Comparison of ENCODE assay signal across 16 cellular contexts in genomic region chr11:123760894-123761293, GRCh38. TPM values are rescaled to one million over a fixed set of nuclear protein-coding genes. Genes with fewer than 3 reads are reported as not detected.
DNase-seq lines count a peak whose midpoint lies in the region; ATAC-seq, FAIRE-seq and TF ChIP-seq lines count a peak whose summit lies in the region.
"Had no signal": no experiment of that assay in that cellular context is flagged by ENCODE, and none has a peak within 500 bp of the region (broad histone marks: within the 10 kb centered on the region; RNA-seq: fewer than 3 reads in every experiment).

No MANE protein-coding gene starts in this region.

- H3K79me2 ChIP-seq in GM12878 (ENCODE audit: control insufficient read depth, insufficient read depth, low read length) = no peaks in the 10 kb centered on the region

- H3K27me3 Mint-ChIP-seq in activated CD4-positive, alpha-beta T cell treated with anti-CD3 and anti-CD28 coated beads for 36 hours = peaks cover 11% of the 10 kb centered on the region

- no TSS peak for BruUV-seq in GM12878 (replicated peaks; lab: Mats Ljungman, UMichigan)

- in situ Hi-C loops in GM12878 (cut with MboI) = no loop called here

- SMC1A ChIA-PET in GM12878 (lab: Charles Lee; ENCODE audit: uncharacterized antibody, unreplicated experiment) = no interaction called here

- no peak overlapping the region for H3K9ac ChIP-seq in GM12878 (ENCODE audit: control insufficient read depth, insufficient read depth, low read length)

- no peaks in the 10 kb centered on the region for H3K36me3 Mint-ChIP-seq in activated CD4-positive, alpha-beta T cell treated with anti-CD3 and anti-CD28 coated beads for 36 hours (ENCODE audit: low read depth)

- DNase-seq in activated CD4-positive, alpha-beta T cell treated with anti-CD3 and anti-CD28 coated beads for 36 hours = no peak
- no peak for DNase-seq in activated CD4-positive, alpha-beta T cell treated with anti-CD3 and anti-CD28 coated beads, Interleukin-2, amount 50 U/mL, for 1 hour
- DNase-seq in GM12878 (ENCODE audit: low read depth, low spot score) (peak; percentile 40), vagina (ENCODE audit: extremely low spot score in 2 of 2) (no peak), GOT3 (lab: John Stamatoyannopoulos, UW) (no peak)
- DNase-seq in stimulated activated naive CD4-positive, alpha-beta T cell treated with Interleukin-2 at 50 U/mL for 16 hours (lab: John Stamatoyannopoulos, UW) = no peak
- DNase-seq: 8988T; activated CD8-positive, alpha-beta memory T cell treated with anti-CD3 and anti-CD28 coated beads for 24 hours; Caco-2; NCI-H524 treated with DMSO at 0.1 percent for 48 hours; upper lobe of left lung had no signal

- no peak for FAIRE-seq in GM12878 (lab: Jason Lieb, UNC)

- TF ChIP-seq CTCF in GM12878 (IDR thresholded peaks at IDR 0.05 in 2 of 3, conservative IDR thresholded peaks at IDR 0.05 in 1 of 3; ENCODE audit: control insufficient read depth in 2 of 3, extremely low read depth in 1 of 3, insufficient read depth in 1 of 3, low read depth in 3 of 3, low read length in 3 of 3) (no peak), vagina (IDR thresholded peaks at IDR 0.05) (no peak)

- ATAC-seq in activated CD4-positive, alpha-beta T cell treated with anti-CD3 and anti-CD28 coated beads for 36 hours = peak; percentile 23
- ATAC-seq in GM21576 (IDR thresholded peaks at IDR 0.05; ENCODE audit: unreplicated experiment) (peak; percentile 84), HG03103 (IDR thresholded peaks at IDR 0.05; ENCODE audit: low read depth, unreplicated experiment) (peak; percentile 86), GM12878 (peak; percentile 73)
- ATAC-seq: GM23338 had no signal

- H3K4me1 ChIP-seq in GM12878 (ENCODE audit: control insufficient read depth, insufficient read depth, low read length) (peaks cover 5% of the 10 kb centered on the region; the same call in 1 of the 2 replicates), vagina (no peaks in the 10 kb centered on the region)
- H3K4me1 ChIP-seq: Caco-2, upper lobe of left lung had no signal

- CTCF ChIA-PET in activated CD4-positive, alpha-beta T cell treated with anti-CD3 and anti-CD28 coated beads for 36 hours (lab: Charles Lee) = no interaction called here
- CTCF ChIA-PET in GM12878 (lab: Yijun Ruan, JAX) = no interaction called here

- TF ChIP-seq EP300 in GM12878 (IDR thresholded peaks at IDR 0.05; ENCODE audit: borderline replicate concordance in 1 of 2, control insufficient read depth in 1 of 2, low read depth in 2 of 2, low read length in 2 of 2) = no peak

- intact Hi-C loops in activated CD4-positive, alpha-beta T cell treated with anti-CD3 and anti-CD28 coated beads for 36 hours (cut with DNase I, micrococcal nuclease) = no loop called here
- intact Hi-C loops in GM12878 (cut with micrococcal nuclease; ENCODE audit: unreplicated experiment) (no loop called here), vagina (cut with DNase I) (no loop called here)

- H3K36me3 ChIP-seq in GM12878 (ENCODE audit: control insufficient read depth in 2 of 2, insufficient read depth in 2 of 2, low read length in 1 of 2) = no peaks in the 10 kb centered on the region
- no peaks in the 10 kb centered on the region for H3K36me3 ChIP-seq in vagina
- H3K36me3 ChIP-seq: upper lobe of left lung had no signal

- 0% methylated on average over 1 of the region's 1 CpG for WGBS in GM12878 (ENCODE audit: insufficient coverage, insufficient replicate concordance, low lambda C conversion rate, missing lambda C conversion rate)

- no peak for TF ChIP-seq POLR2A in GM12878 (IDR thresholded peaks at IDR 0.05; ENCODE audit: low read depth, low read length)
- no peak for TF ChIP-seq POLR2A in vagina (IDR thresholded peaks at IDR 0.05)

- peaks cover 14% of the 10 kb centered on the region for H3K9me3 Mint-ChIP-seq in activated CD4-positive, alpha-beta T cell treated with anti-CD3 and anti-CD28 coated beads for 36 hours (ENCODE audit: low read depth)

- no peaks in the 10 kb centered on the region for H4K20me1 ChIP-seq in GM12878 (ENCODE audit: control insufficient read depth, insufficient read depth)

- no peak overlapping the region for H3K27ac Mint-ChIP-seq in activated CD4-positive, alpha-beta T cell treated with anti-CD3 and anti-CD28 coated beads for 36 hours
- H3K27ac Mint-ChIP-seq: GM23338 had no signal

- H3K4me3 ChIP-seq in GM12878 (no peak overlapping the region), vagina (no peak overlapping the region)
- H3K4me3 ChIP-seq: GM23338, upper lobe of left lung had no signal

- H3K27me3 ChIP-seq in GM12878 (replicated peaks in 1 of 2; ENCODE audit: control insufficient read depth in 2 of 2, insufficient read depth in 2 of 2, low read length in 1 of 2) = no peaks in the 10 kb centered on the region; a peak in 1 of 4 replicates
- H3K27me3 ChIP-seq in vagina = no peaks in the 10 kb centered on the region
- H3K27me3 ChIP-seq: upper lobe of left lung had no signal

- H3K27ac ChIP-seq in GM12878 (ENCODE audit: control insufficient read depth, insufficient read depth) (no peak overlapping the region), vagina (no peak overlapping the region)
- H3K27ac ChIP-seq: upper lobe of left lung had no signal

- RAD21 ChIA-PET in GM12878 (lab: Charles Lee; ENCODE audit: unreplicated experiment) = no interaction called here

- TF ChIP-seq RAD21 in GM12878 (IDR thresholded peaks at IDR 0.05; ENCODE audit: insufficient read depth, low read depth, low read length) = no peak

- H3K4me2 ChIP-seq in GM12878 (ENCODE audit: control insufficient read depth, insufficient read depth) = no peak overlapping the region
- H3K4me2 ChIP-seq: GM23338 had no signal

- no peaks in the 10 kb centered on the region for H3K4me1 Mint-ChIP-seq in activated CD4-positive, alpha-beta T cell treated with anti-CD3 and anti-CD28 coated beads for 36 hours

- POLR2A ChIA-PET in activated CD4-positive, alpha-beta T cell treated with anti-CD3 and anti-CD28 coated beads for 36 hours (lab: Charles Lee) = no interaction called here
- POLR2A ChIA-PET in GM12878 (lab: Charles Lee) = interaction anchor here (0.7 kb wide), 1 partner anchor 1052 kb away, joined by 6 read pairs; no protein-coding TSS in a partner anchor

- H3K9me3 ChIP-seq in GM12878 (replicated peaks; ENCODE audit: control insufficient read depth, insufficient read depth, low read length) = peaks cover 7% of the 10 kb centered on the region; the same call in 2 of the 3 replicates
- peaks cover 7% of the 10 kb centered on the region for H3K9me3 ChIP-seq in vagina

- no peak overlapping the region for H2AFZ ChIP-seq in GM12878 (ENCODE audit: control insufficient read depth, low read depth, low read length)
- H2AFZ ChIP-seq: GM23338 had no signal

- no peak overlapping the region for H3K4me3 Mint-ChIP-seq in activated CD4-positive, alpha-beta T cell treated with anti-CD3 and anti-CD28 coated beads for 36 hours
- H3K4me3 Mint-ChIP-seq: GM23338 had no signal

RNA-seq across cellular contexts. Expression of gene OR6X1, which starts 6.6 kb away (rescaled TPM):
- not detected for total RNA-seq in activated CD4-positive, alpha-beta T cell treated with anti-CD3 and anti-CD28 coated beads for 36 hours
- total RNA-seq in GM12878 (2013; cell fraction: nucleolus; rRNA removed) = not detected in 2 replicates
- total RNA-seq in GM12878 (2014; rRNA removed) (not detected in 2 replicates), GM12878 (2014; rRNA removed; fragmentation: Illumina TruSeq; extraction: Trizol) (not detected in 2 replicates), GM12878 (2021) (not detected in 2 replicates), vagina (not detected)
- polyA plus RNA-seq in GM12878 (2011; ENCODE audit: low read depth) = not detected
- polyA plus RNA-seq in GM12878 (2011; rRNA removed) (not detected in 2 replicates), GM12878 (2014; fragmentation: Illumina TruSeq; extraction: Trizol) (not detected in 2 replicates), GM12878 (2014; fragmentation: Nextera tagmentation; extraction: Ambion mirVana) (not detected), GM12878 (2014; rRNA removed) (not detected in 2 replicates), GM12878 (2016; fragmentation: Nextera tagmentation; extraction: Ambion mirVana) (not detected)
- not detected in 2 replicates for polyA plus RNA-seq in GM12878 (2011; cell fraction: cytosol; rRNA removed)
- not detected in 2 replicates for polyA plus RNA-seq in GM12878 (2011; cell fraction: nucleus; rRNA removed)
- polyA plus RNA-seq in GM12878 (2012) = not detected in 2 replicates
- not detected in 2 replicates for polyA minus RNA-seq in GM12878 (2011; rRNA and poly(A)+ RNA removed)
- not detected in 2 replicates for polyA minus RNA-seq in GM12878 (2011; cell fraction: cytosol; rRNA and poly(A)+ RNA removed)
- polyA minus RNA-seq in GM12878 (2011; cell fraction: nucleus; rRNA and poly(A)+ RNA removed) = not detected in 2 replicates
- total RNA-seq: Caco-2, fibroblast of lung, GM23338, omental fat pad, upper lobe of left lung had no signal
- polyA plus RNA-seq: fibroblast of lung, GM23338 had no signal

RNA-seq across cellular contexts. Expression of gene ZNF202, which starts 19.4 kb away (rescaled TPM):
- total RNA-seq in activated CD4-positive, alpha-beta T cell treated with anti-CD3 and anti-CD28 coated beads for 36 hours = 10 to 100 TPM in 1 of 2 experiments, 1 to 10 TPM in 1; 9.5 to 12.1 TPM
- 33.3 and 34.0 TPM in 2 replicates for total RNA-seq in GM12878 (2013; cell fraction: nucleolus; rRNA removed)
- total RNA-seq in GM12878 (2014; rRNA removed) = 7.8 and 9.7 TPM in 2 replicates
- 12.0 and 12.3 TPM in 2 replicates for total RNA-seq in GM12878 (2014; rRNA removed; fragmentation: Illumina TruSeq; extraction: Trizol)
- total RNA-seq in GM12878 (2021) = 11.8 and 12.0 TPM in 2 replicates
- 6.9 TPM for polyA plus RNA-seq in GM12878 (2011; ENCODE audit: low read depth)
- 12.2 and 14.5 TPM in 2 replicates for polyA plus RNA-seq in GM12878 (2011; rRNA removed)
- 7.8 and 10.1 TPM in 2 replicates for polyA plus RNA-seq in GM12878 (2011; cell fraction: cytosol; rRNA removed)
- polyA plus RNA-seq in GM12878 (2011; cell fraction: nucleus; rRNA removed) = 33.7 and 38.6 TPM in 2 replicates
- polyA plus RNA-seq in GM12878 (2012) = 6.8 and 8.4 TPM in 2 replicates
- 12.7 and 12.9 TPM in 2 replicates for polyA plus RNA-seq in GM12878 (2014; fragmentation: Illumina TruSeq; extraction: Trizol)
- polyA plus RNA-seq in GM12878 (2014; fragmentation: Nextera tagmentation; extraction: Ambion mirVana) = 1 to 10 TPM; 2.6 to 2.8 TPM
- polyA plus RNA-seq in GM12878 (2014; rRNA removed) = 12.2 and 13.9 TPM in 2 replicates
- polyA plus RNA-seq in GM12878 (2016; fragmentation: Nextera tagmentation; extraction: Ambion mirVana) = 10 to 100 TPM; 12.8 to 13.6 TPM
- 12.1 and 12.5 TPM in 2 replicates for polyA minus RNA-seq in GM12878 (2011; rRNA and poly(A)+ RNA removed)
- 2.3 and 3.5 TPM in 2 replicates for polyA minus RNA-seq in GM12878 (2011; cell fraction: cytosol; rRNA and poly(A)+ RNA removed)
- polyA minus RNA-seq in GM12878 (2011; cell fraction: nucleus; rRNA and poly(A)+ RNA removed) = 25.1 and 30.3 TPM in 2 replicates
- total RNA-seq in vagina = 9.1 TPM

RNA-seq across cellular contexts. Expression of gene OR6M1, which starts 45.3 kb away (rescaled TPM):
- total RNA-seq in activated CD4-positive, alpha-beta T cell treated with anti-CD3 and anti-CD28 coated beads for 36 hours = not detected
- not detected in 2 replicates for total RNA-seq in GM12878 (2013; cell fraction: nucleolus; rRNA removed)
- total RNA-seq in GM12878 (2014; rRNA removed) (not detected in 2 replicates), GM12878 (2014; rRNA removed; fragmentation: Illumina TruSeq; extraction: Trizol) (not detected in 2 replicates), GM12878 (2021) (not detected in 2 replicates), vagina (not detected)
- not detected for polyA plus RNA-seq in GM12878 (2011; ENCODE audit: low read depth)
- polyA plus RNA-seq in GM12878 (2011; rRNA removed) (not detected in 2 replicates), GM12878 (2014; fragmentation: Illumina TruSeq; extraction: Trizol) (not detected in 2 replicates), GM12878 (2014; fragmentation: Nextera tagmentation; extraction: Ambion mirVana) (not detected), GM12878 (2014; rRNA removed) (not detected in 2 replicates), GM12878 (2016; fragmentation: Nextera tagmentation; extraction: Ambion mirVana) (not detected)
- polyA plus RNA-seq in GM12878 (2011; cell fraction: cytosol; rRNA removed) = not detected in 2 replicates
- polyA plus RNA-seq in GM12878 (2011; cell fraction: nucleus; rRNA removed) = not detected in 2 replicates
- not detected in 2 replicates for polyA plus RNA-seq in GM12878 (2012)
- polyA minus RNA-seq in GM12878 (2011; rRNA and poly(A)+ RNA removed) = not detected in 2 replicates
- polyA minus RNA-seq in GM12878 (2011; cell fraction: cytosol; rRNA and poly(A)+ RNA removed) = not detected in 2 replicates
- polyA minus RNA-seq in GM12878 (2011; cell fraction: nucleus; rRNA and poly(A)+ RNA removed) = not detected in 2 replicates
- total RNA-seq: Caco-2, fibroblast of lung, GM23338, omental fat pad, upper lobe of left lung had no signal
- polyA plus RNA-seq: fibroblast of lung, GM23338 had no signal

Comparison
In these comparisons a context has a peak if more than half of its experiments do, and no peak if none do; other contexts are left out.
1. ATAC-seq: peak in every context shown above with its lines; median percentile 86 in HG03103; 84 in GM21576; 73 in GM12878; 23 in activated CD4-positive, alpha-beta T cell treated with anti-CD3 and anti-CD28 coated beads for 36 hours.